ENCODE assay signal across 9 cellular contexts in genomic region chr20:1469925-1470571, GRCh38. TPM values are rescaled to one million over a fixed set of nuclear protein-coding genes. Genes with fewer than 3 reads are reported as not detected.
DNase-seq lines count a peak whose midpoint lies in the region; ATAC-seq and TF ChIP-seq lines count a peak whose summit lies in the region.
"Had no signal": no experiment of that assay in that cellular context is flagged by ENCODE, and none has a peak within 500 bp of the region (broad histone marks: within the 10 kb centered on the region; RNA-seq: fewer than 3 reads in every experiment).

No MANE protein-coding gene starts in this region.

- POLR2A ChIA-PET in activated CD4-positive, alpha-beta memory T cell treated with anti-CD3 and anti-CD28 coated beads, Interleukin-2, amount 10 ng/mL, durations not matched to agents 7 days and 5 days (lab: Charles Lee) = no interaction called here

- peaks cover 22% of the 10 kb centered on the region for H3K4me1 Mint-ChIP-seq in activated CD4-positive, alpha-beta memory T cell treated with anti-CD3 and anti-CD28 coated beads, Interleukin-2, amount 10 ng/mL, durations not matched to agents 7 days and 5 days
- peaks cover 41% of the 10 kb centered on the region for H3K4me1 Mint-ChIP-seq in progenitor cell of endocrine pancreas (ENCODE audit: low read depth)
- H3K4me1 Mint-ChIP-seq in stimulated activated effector memory CD8-positive, alpha-beta T cell treated with anti-CD3 and anti-CD28 coated beads, Interleukin-12 subunit alpha, Interleukin-12 subunit beta, amount 100 ng/mL, for 72 hours = peaks cover 24% of the 10 kb centered on the region

- H3K4me3 Mint-ChIP-seq in activated CD4-positive, alpha-beta memory T cell treated with anti-CD3 and anti-CD28 coated beads, Interleukin-2, amount 10 ng/mL, durations not matched to agents 7 days and 5 days = no peak overlapping the region
- H3K4me3 Mint-ChIP-seq in progenitor cell of endocrine pancreas (ENCODE audit: low read depth) = no peak overlapping the region
- H3K4me3 Mint-ChIP-seq in stimulated activated effector memory CD8-positive, alpha-beta T cell treated with anti-CD3 and anti-CD28 coated beads, Interleukin-12 subunit alpha, Interleukin-12 subunit beta, amount 100 ng/mL, for 72 hours = no peak overlapping the region

- DNase-seq in DMS 273 (lab: John Stamatoyannopoulos, UW; ENCODE audit: unreplicated experiment) (peak; percentile 91), H7 (peak; percentile 75), NCI-H2171 treated with DMSO at 0.1 percent for 48 hours (lab: John Stamatoyannopoulos, UW) (peak; percentile 73), Right ventricle myocardium superior (peak; percentile 86), progenitor cell of endocrine pancreas (ENCODE audit: low spot score, unreplicated experiment) (peak; percentile 65)
- peak; percentile 39 for DNase-seq in activated CD4-positive, alpha-beta memory T cell treated with anti-CD3 and anti-CD28 coated beads, Interleukin-2, amount 10 ng/mL, durations not matched to agents 7 days and 5 days
- no peak for DNase-seq in stimulated activated effector memory CD8-positive, alpha-beta T cell treated with anti-CD3 and anti-CD28 coated beads, Interleukin-12 subunit alpha, Interleukin-12 subunit beta, amount 100 ng/mL, for 72 hours (ENCODE audit: low spot score in 2 of 2)

- TF ChIP-seq CTCF in progenitor cell of endocrine pancreas (IDR thresholded peaks at IDR 0.05; ENCODE audit: unreplicated experiment) = peak; percentile 74

- no peaks in the 10 kb centered on the region for H3K9me3 Mint-ChIP-seq in activated CD4-positive, alpha-beta memory T cell treated with anti-CD3 and anti-CD28 coated beads, Interleukin-2, amount 10 ng/mL, durations not matched to agents 7 days and 5 days
- peaks cover 5% of the 10 kb centered on the region for H3K9me3 Mint-ChIP-seq in progenitor cell of endocrine pancreas (ENCODE audit: low read depth)
- no peaks in the 10 kb centered on the region for H3K9me3 Mint-ChIP-seq in stimulated activated effector memory CD8-positive, alpha-beta T cell treated with anti-CD3 and anti-CD28 coated beads, Interleukin-12 subunit alpha, Interleukin-12 subunit beta, amount 100 ng/mL, for 72 hours

- no peak overlapping the region for H3K27ac Mint-ChIP-seq in activated CD4-positive, alpha-beta memory T cell treated with anti-CD3 and anti-CD28 coated beads, Interleukin-2, amount 10 ng/mL, durations not matched to agents 7 days and 5 days
- peak overlapping the region; percentile 87 for H3K27ac Mint-ChIP-seq in progenitor cell of endocrine pancreas
- no peak overlapping the region for H3K27ac Mint-ChIP-seq in stimulated activated effector memory CD8-positive, alpha-beta T cell treated with anti-CD3 and anti-CD28 coated beads, Interleukin-12 subunit alpha, Interleukin-12 subunit beta, amount 100 ng/mL, for 72 hours

- no peaks in the 10 kb centered on the region for H3K27me3 ChIP-seq in H7 (ENCODE audit: control insufficient read depth, insufficient read depth, low read length)

- H3K4me3 ChIP-seq in H7 (ENCODE audit: insufficient read depth, low read depth, low read length) = no peak overlapping the region

- intact Hi-C loops in Right ventricle myocardium superior (cut with DNase I) = no loop called here

- peaks cover 2% of the 10 kb centered on the region for H3K36me3 ChIP-seq in H7 (replicated peaks; ENCODE audit: control insufficient read depth, insufficient read depth, low read length)

- CTCF ChIA-PET in activated CD4-positive, alpha-beta memory T cell treated with anti-CD3 and anti-CD28 coated beads, Interleukin-2, amount 10 ng/mL, durations not matched to agents 7 days and 5 days (lab: Charles Lee) = interaction anchor here (1.2 kb wide), 1 partner anchor 11 kb away, joined by 3 read pairs; no protein-coding TSS in a partner anchor

- ATAC-seq in Right ventricle myocardium superior (ENCODE audit: poor library complexity) (peak; percentile 25), GM19395 (IDR thresholded peaks at IDR 0.05; ENCODE audit: unreplicated experiment) (no peak)
- no peak for ATAC-seq in stimulated activated effector memory CD8-positive, alpha-beta T cell treated with anti-CD3 and anti-CD28 coated beads, Interleukin-12 subunit alpha, Interleukin-12 subunit beta, amount 100 ng/mL, for 72 hours

- peaks cover 20% of the 10 kb centered on the region for H3K27me3 Mint-ChIP-seq in activated CD4-positive, alpha-beta memory T cell treated with anti-CD3 and anti-CD28 coated beads, Interleukin-2, amount 10 ng/mL, durations not matched to agents 7 days and 5 days
- no peaks in the 10 kb centered on the region for H3K27me3 Mint-ChIP-seq in progenitor cell of endocrine pancreas

- no peaks in the 10 kb centered on the region for H3K36me3 Mint-ChIP-seq in activated CD4-positive, alpha-beta memory T cell treated with anti-CD3 and anti-CD28 coated beads, Interleukin-2, amount 10 ng/mL, durations not matched to agents 7 days and 5 days (ENCODE audit: low read depth)
- no peaks in the 10 kb centered on the region for H3K36me3 Mint-ChIP-seq in progenitor cell of endocrine pancreas (ENCODE audit: insufficient read depth)
- peaks cover 6% of the 10 kb centered on the region for H3K36me3 Mint-ChIP-seq in stimulated activated effector memory CD8-positive, alpha-beta T cell treated with anti-CD3 and anti-CD28 coated beads, Interleukin-12 subunit alpha, Interleukin-12 subunit beta, amount 100 ng/mL, for 72 hours

RNA-seq across cellular contexts. Expression of gene NSFL1C, which starts 3.4 kb away (rescaled TPM):
- 18.9 and 24.2 TPM in 2 replicates for total RNA-seq in H7 (2014; rRNA removed; shearing (Covaris generic))
- 10 to 100 TPM; 49.2 to 49.6 TPM for total RNA-seq in activated CD4-positive, alpha-beta memory T cell treated with anti-CD3 and anti-CD28 coated beads, Interleukin-2, amount 10 ng/mL, durations not matched to agents 7 days and 5 days
- total RNA-seq in Right ventricle myocardium superior (55.8 TPM), progenitor cell of endocrine pancreas (88.6 and 88.7 TPM in 2 replicates)

RNA-seq across cellular contexts. Expression of gene SIRPB2, which starts 21.2 kb away (rescaled TPM):
- total RNA-seq in H7 (2014; rRNA removed; shearing (Covaris generic)) = not detected in 2 replicates
- not detected for total RNA-seq in activated CD4-positive, alpha-beta memory T cell treated with anti-CD3 and anti-CD28 coated beads, Interleukin-2, amount 10 ng/mL, durations not matched to agents 7 days and 5 days
- 3.1 TPM for total RNA-seq in Right ventricle myocardium superior
- total RNA-seq in progenitor cell of endocrine pancreas = not detected in 2 replicates
- total RNA-seq: activated CD8-positive, alpha-beta memory T cell treated with anti-CD3 and anti-CD28 coated beads for 36 hours had no signal

Comparison
In these comparisons a context has a peak if more than half of its experiments do, and no peak if none do; other contexts are left out.
1. DNase-seq: peak in DMS 273 (single experiment), H7 (single experiment), NCI-H2171 treated with DMSO at 0.1 percent for 48 hours (single experiment), activated CD4-positive, alpha-beta memory T cell treated with anti-CD3 and anti-CD28 coated beads, Interleukin-2, amount 10 ng/mL, durations not matched to agents 7 days and 5 days (single experiment), Right ventricle myocardium superior (single experiment) and progenitor cell of endocrine pancreas (single experiment); none in stimulated activated effector memory CD8-positive, alpha-beta T cell treated with anti-CD3 and anti-CD28 coated beads, Interleukin-12 subunit alpha, Interleukin-12 subunit beta, amount 100 ng/mL, for 72 hours (0 of 2).